Comparison of ENCODE assay signal across 9 cellular contexts in genomic region chr22:37549704-37550059, GRCh38. TPM values are rescaled to one million over a fixed set of nuclear protein-coding genes. Genes with fewer than 3 reads are reported as not detected.
DNase-seq lines count a peak whose midpoint lies in the region; ATAC-seq, FAIRE-seq and TF ChIP-seq lines count a peak whose summit lies in the region.
"Had no signal": no experiment of that assay in that cellular context is flagged by ENCODE, and none has a peak within 500 bp of the region (broad histone marks: within the 10 kb centered on the region; RNA-seq: fewer than 3 reads in every experiment).

No MANE protein-coding gene starts in this region.

- BruUV-seq in HepG2 (replicated peaks; lab: Mats Ljungman, UMichigan) (no TSS peak), Caco-2 (replicated peaks; lab: Mats Ljungman, UMichigan) (no TSS peak)

- DNase-seq in LNCaP clone FGC (ENCODE audit: low read depth) (no peak), breast epithelium (ENCODE audit: low spot score in 2 of 2) (peak; percentile 76 to 84), HepG2 (ENCODE audit: low spot score) (no peak), thoracic aorta (ENCODE audit: low spot score) (no peak), Caco-2 (no peak)

- no peaks in the 10 kb centered on the region for H3K27me3 ChIP-seq in breast epithelium
- no peaks in the 10 kb centered on the region for H3K27me3 ChIP-seq in HepG2 (ENCODE audit: control insufficient read depth in 1 of 2, insufficient read depth in 2 of 2, low read length in 2 of 2)
- no peaks in the 10 kb centered on the region for H3K27me3 ChIP-seq in thoracic aorta (replicated peaks; ENCODE audit: insufficient read depth)
- H3K27me3 ChIP-seq in Caco-2 (replicated peaks; ENCODE audit: control insufficient read depth, insufficient read depth, low read length) = no peaks in the 10 kb centered on the region

- H3K4me1 ChIP-seq in breast epithelium = peaks cover 24 to 58% of the 10 kb centered on the region in 2 donors
- peaks cover 95% of the 10 kb centered on the region for H3K4me1 ChIP-seq in HepG2 (ENCODE audit: insufficient read depth, low read length)
- peaks cover 49 to 81% of the 10 kb centered on the region in 2 donors for H3K4me1 ChIP-seq in thoracic aorta (ENCODE audit: control insufficient read depth in 1 of 2, low read depth in 2 of 2)
- peaks cover 51% of the 10 kb centered on the region for H3K4me1 ChIP-seq in Caco-2

- H3K9ac ChIP-seq in HepG2 (ENCODE audit: insufficient read depth, low read depth, low read length) = no peak overlapping the region

- peak overlapping the region; percentile 73 for H3K27ac ChIP-seq in breast epithelium
- H3K27ac ChIP-seq in HepG2 (ENCODE audit: extremely low read length, insufficient read depth, low read length) = no peak overlapping the region
- peak overlapping the region in 1 of 2 donors; percentile 16 for H3K27ac ChIP-seq in thoracic aorta

- TF ChIP-seq CTCF in LNCaP clone FGC (IDR thresholded peaks at IDR 0.05; ENCODE audit: control insufficient read depth, extremely low read depth, insufficient read depth) (peak; percentile 17; the same call in 1 of the 2 replicates), breast epithelium (IDR thresholded peaks at IDR 0.05) (peak in 1 of 3 donors; percentile 14), HepG2 (CRISPR knock-in tag; IDR thresholded peaks at IDR 0.05) (peak; percentile 42), thoracic aorta (IDR thresholded peaks at IDR 0.05) (peak; percentile 40), Caco-2 (IDR thresholded peaks at IDR 0.05; ENCODE audit: insufficient read depth in 1 of 2, low read depth in 1 of 2, low read length in 1 of 2, severe bottlenecking in 1 of 2, unreplicated experiment in 1 of 2) (no peak)

- CTCF ChIA-PET in HepG2 (lab: Yijun Ruan, JAX; ENCODE audit: low intra/inter-chr PET ratio, low total read pairs) = interaction anchor here (1.4 to 1.8 kb wide), 2 partner anchors 11 to 13 kb away, joined by 3 to 5 read pairs; partner anchors contain the start of gene CDC42EP1
- CTCF ChIA-PET in Caco-2 (lab: Charles Lee) = interaction anchor here (0.6 to 1.6 kb wide), 5 partner anchors 8 to 131 kb away, joined by 3 to 10 read pairs (median 5); no protein-coding TSS in a partner anchor

- no peak for TF ChIP-seq POLR2A in breast epithelium (IDR thresholded peaks at IDR 0.05)
- no peak for TF ChIP-seq POLR2A in HepG2 (IDR thresholded peaks at IDR 0.05; ENCODE audit: insufficient read depth in 1 of 2, low read depth in 2 of 2, low read length in 2 of 2)

- peaks cover 12% of the 10 kb centered on the region for H3K36me3 Mint-ChIP-seq in Caco-2 (ENCODE audit: insufficient read depth, unreplicated experiment)

- no peaks in the 10 kb centered on the region for H3K27me3 Mint-ChIP-seq in Caco-2 (ENCODE audit: insufficient read depth, unreplicated experiment)

- H3K9me3 Mint-ChIP-seq in Caco-2 (ENCODE audit: unreplicated experiment) = no peaks in the 10 kb centered on the region

- no peak overlapping the region for H3K4me3 Mint-ChIP-seq in Caco-2 (ENCODE audit: unreplicated experiment)

- no peaks in the 10 kb centered on the region for H3K9me3 ChIP-seq in breast epithelium
- H3K9me3 ChIP-seq in HepG2 (ENCODE audit: low read length) = no peaks in the 10 kb centered on the region
- no peaks in the 10 kb centered on the region for H3K9me3 ChIP-seq in thoracic aorta
- H3K9me3 ChIP-seq in Caco-2 = no peaks in the 10 kb centered on the region

- no CpG with 5 or more reads among the region's 5 CpGs for WGBS in HepG2 (ENCODE audit: low lambda C conversion rate)

- H3K79me2 ChIP-seq in HepG2 (ENCODE audit: insufficient read depth, low read length) = no peaks in the 10 kb centered on the region

- intact Hi-C loops in breast epithelium (cut with DNase I; ENCODE audit: low total_unique reads) = loop anchor here (5.0 to 10.0 kb wide), 2 partner anchors 45 to 1302 kb away; no protein-coding TSS in a partner anchor
- intact Hi-C loops in HepG2 (cut with micrococcal nuclease; ENCODE audit: unreplicated experiment) = no loop called here
- intact Hi-C loops in Caco-2 (cut with micrococcal nuclease; ENCODE audit: unreplicated experiment) = no loop called here

- POLR2A ChIA-PET in HepG2 (lab: Yijun Ruan, JAX) (interaction anchor here (1.4 to 16.3 kb wide), 2 partner anchors 13 to 30 kb away, joined by 4 to 976 read pairs; partner anchors contain the start of genes CDC42EP1 and LGALS2), Caco-2 (lab: Charles Lee) (interaction anchor here (0.6 kb wide), 1 partner anchor 12 kb away, joined by 4 read pairs; no protein-coding TSS in a partner anchor)

- no peaks in the 10 kb centered on the region for H4K20me1 ChIP-seq in HepG2 (ENCODE audit: insufficient read depth, low read length)

- H3K27ac Mint-ChIP-seq in Caco-2 (ENCODE audit: unreplicated experiment) = no peak overlapping the region

- H3K36me3 ChIP-seq in breast epithelium = no peaks in the 10 kb centered on the region
- no peaks in the 10 kb centered on the region for H3K36me3 ChIP-seq in HepG2 (replicated peaks in 1 of 2; ENCODE audit: control insufficient read depth in 1 of 2, insufficient read depth in 2 of 2, low read length in 2 of 2)
- no peaks in the 10 kb centered on the region for H3K36me3 ChIP-seq in thoracic aorta
- H3K36me3 ChIP-seq in Caco-2 (ENCODE audit: control insufficient read depth, insufficient read depth, low read length) = no peaks in the 10 kb centered on the region

- H3K4me3 ChIP-seq in LNCaP clone FGC (ENCODE audit: low read depth, low read length) (no peak overlapping the region), breast epithelium (no peak overlapping the region), HepG2 (replicated peaks in 1 of 3; ENCODE audit: insufficient read depth in 1 of 3, low read depth in 2 of 3, low read length in 3 of 3) (no peak overlapping the region), thoracic aorta (peak overlapping the region; percentile 13), Caco-2 (ENCODE audit: low read depth, low read length) (no peak overlapping the region)

- ATAC-seq in HepG2 = no peak
- ATAC-seq in thoracic aorta (ENCODE audit: insufficient number of reproducible peaks, low FRiP score, low read depth) = no peak
- no peak for ATAC-seq in HG03571 (IDR thresholded peaks at IDR 0.05; ENCODE audit: unreplicated experiment)
- no peak for ATAC-seq in GM19397 (IDR thresholded peaks at IDR 0.05; ENCODE audit: unreplicated experiment)
- ATAC-seq in GM18511 (IDR thresholded peaks at IDR 0.05; ENCODE audit: unreplicated experiment) = no peak

- peak overlapping the region; percentile 19; the same call in 1 of the 2 replicates for H3K4me2 ChIP-seq in HepG2 (ENCODE audit: low read depth, low read length)

- peak; percentile 19; the same call in 1 of the 2 replicates for TF ChIP-seq RAD21 in HepG2 (CRISPR knock-in tag; IDR thresholded peaks at IDR 0.05)

- in situ Hi-C loops in HepG2 (cut with HindIII; ENCODE audit: extremely low pct_ligation_motif_present, low pct_unique_long_range_greater_than_20kb) = loop anchor here (10.0 kb wide), 1 partner anchor 55 kb away; the partner anchor contains the start of gene GGA1

- TF ChIP-seq EP300 in HepG2 (IDR thresholded peaks at IDR 0.05; ENCODE audit: low read depth in 2 of 2, low read length in 2 of 2) (no peak), HepG2 (CRISPR knock-in tag; IDR thresholded peaks at IDR 0.05; ENCODE audit: borderline replicate concordance) (no peak)

- H2AFZ ChIP-seq in HepG2 (ENCODE audit: low read length) = no peak overlapping the region

- H3K4me1 Mint-ChIP-seq in Caco-2 (ENCODE audit: low read depth, unreplicated experiment) = peaks cover 34% of the 10 kb centered on the region

- FAIRE-seq in HepG2 (lab: Jason Lieb, UNC) = no peak

RNA-seq across cellular contexts. Expression of gene CDC42EP1, which starts 10.6 kb away (rescaled TPM):
- 10 to 100 TPM; 13.8 to 43.0 (median 29.8) TPM for total RNA-seq in breast epithelium
- total RNA-seq in HepG2 (2016; rRNA removed; fragmentation: Illumina TruSeq; extraction: Trizol) = 25.4 and 29.5 TPM in 2 replicates
- 19.5 and 29.1 TPM in 2 replicates for total RNA-seq in HepG2 (2016; cell fraction: cytosol; rRNA removed; fragmentation: Illumina TruSeq; extraction: Trizol; ENCODE audit: low read depth)
- 20.9 and 29.7 TPM in 2 replicates for total RNA-seq in HepG2 (2016; cell fraction: insoluble cytoplasmic fraction; rRNA removed; fragmentation: Illumina TruSeq; extraction: Trizol)
- 44.9 and 63.7 TPM in 2 replicates for total RNA-seq in HepG2 (2016; cell fraction: membrane; rRNA removed; fragmentation: Illumina TruSeq; extraction: Trizol)
- total RNA-seq in HepG2 (2016; cell fraction: nucleus; rRNA removed; fragmentation: Illumina TruSeq; extraction: Trizol) = 15.7 and 18.6 TPM in 2 replicates
- polyA plus RNA-seq in HepG2 (2011; rRNA removed) = 17.1 and 26.7 TPM in 2 replicates
- 13.8 and 17.6 TPM in 2 replicates for polyA plus RNA-seq in HepG2 (2011; cell fraction: cytosol; rRNA removed)
- polyA plus RNA-seq in HepG2 (2011; cell fraction: nucleus; rRNA removed) = 37.8 and 38.3 TPM in 2 replicates
- polyA plus RNA-seq in HepG2 (2012) = 45.1 and 72.3 TPM in 2 replicates
- polyA plus RNA-seq in HepG2 (2016; cell fraction: cytosol; fragmentation: Illumina TruSeq; extraction: Trizol; ENCODE audit: low read depth) = 49.0 and 73.1 TPM in 2 replicates
- polyA plus RNA-seq in HepG2 (2016; cell fraction: insoluble cytoplasmic fraction; fragmentation: Illumina TruSeq; extraction: Trizol; ENCODE audit: low read depth) = 53.9 and 76.0 TPM in 2 replicates
- 99.7 and 119 TPM in 2 replicates for polyA plus RNA-seq in HepG2 (2016; cell fraction: membrane; fragmentation: Illumina TruSeq; extraction: Trizol; ENCODE audit: low read depth)
- polyA plus RNA-seq in HepG2 (2016; cell fraction: nucleus; fragmentation: Illumina TruSeq; extraction: Trizol; ENCODE audit: insufficient read depth, low read depth) = 54.3 and 56.0 TPM in 2 replicates
- polyA minus RNA-seq in HepG2 (2011; rRNA and poly(A)+ RNA removed; ENCODE audit: low replicate concordance) = 12.0 and 24.2 TPM in 2 replicates
- 20.7 and 21.6 TPM in 2 replicates for polyA minus RNA-seq in HepG2 (2011; cell fraction: cytosol; rRNA and poly(A)+ RNA removed)
- polyA minus RNA-seq in HepG2 (2011; cell fraction: nucleus; rRNA and poly(A)+ RNA removed) = 12.2 and 15.4 TPM in 2 replicates
- 100 to 1,000 TPM in 1 of 2 donors, 10 to 100 TPM in 1; 61.6 to 104 TPM for total RNA-seq in thoracic aorta
- total RNA-seq in Caco-2 (2022) = 75.0 and 76.1 TPM in 2 replicates

RNA-seq across cellular contexts. Expression of gene LGALS2, which starts 30.2 kb away (rescaled TPM):
- total RNA-seq in breast epithelium (under 1 TPM in 2 of 3 donors, not detected in 1; 0.80 to 0.88 TPM), HepG2 (2016; rRNA removed; fragmentation: Illumina TruSeq; extraction: Trizol) (43.4 and 56.0 TPM in 2 replicates), thoracic aorta (not detected), Caco-2 (2022) (33.2 and 35.2 TPM in 2 replicates)
- 30.8 and 33.0 TPM in 2 replicates for total RNA-seq in HepG2 (2016; cell fraction: cytosol; rRNA removed; fragmentation: Illumina TruSeq; extraction: Trizol; ENCODE audit: low read depth)
- 39.7 and 64.4 TPM in 2 replicates for total RNA-seq in HepG2 (2016; cell fraction: insoluble cytoplasmic fraction; rRNA removed; fragmentation: Illumina TruSeq; extraction: Trizol)
- total RNA-seq in HepG2 (2016; cell fraction: membrane; rRNA removed; fragmentation: Illumina TruSeq; extraction: Trizol) = 19.3 and 21.2 TPM in 2 replicates
- 9.7 and 10.9 TPM in 2 replicates for total RNA-seq in HepG2 (2016; cell fraction: nucleus; rRNA removed; fragmentation: Illumina TruSeq; extraction: Trizol)
- polyA plus RNA-seq in HepG2 (2011; rRNA removed) = 32.5 and 56.1 TPM in 2 replicates
- 32.1 and 47.7 TPM in 2 replicates for polyA plus RNA-seq in HepG2 (2011; cell fraction: cytosol; rRNA removed)
- 5.1 and 7.9 TPM in 2 replicates for polyA plus RNA-seq in HepG2 (2011; cell fraction: nucleus; rRNA removed)
- 54.6 and 60.7 TPM in 2 replicates for polyA plus RNA-seq in HepG2 (2012)
- 30.1 and 38.1 TPM in 2 replicates for polyA plus RNA-seq in HepG2 (2016; cell fraction: cytosol; fragmentation: Illumina TruSeq; extraction: Trizol; ENCODE audit: low read depth)
- 59.5 and 62.8 TPM in 2 replicates for polyA plus RNA-seq in HepG2 (2016; cell fraction: insoluble cytoplasmic fraction; fragmentation: Illumina TruSeq; extraction: Trizol; ENCODE audit: low read depth)
- 14.5 and 18.2 TPM in 2 replicates for polyA plus RNA-seq in HepG2 (2016; cell fraction: membrane; fragmentation: Illumina TruSeq; extraction: Trizol; ENCODE audit: low read depth)
- 20.3 and 23.8 TPM in 2 replicates for polyA plus RNA-seq in HepG2 (2016; cell fraction: nucleus; fragmentation: Illumina TruSeq; extraction: Trizol; ENCODE audit: insufficient read depth, low read depth)
- polyA minus RNA-seq in HepG2 (2011; rRNA and poly(A)+ RNA removed; ENCODE audit: low replicate concordance) = 3.2 TPM in 1 of 2 replicates, not detected in the other
- polyA minus RNA-seq in HepG2 (2011; cell fraction: cytosol; rRNA and poly(A)+ RNA removed) = 2.0 TPM in 2 replicates
- polyA minus RNA-seq in HepG2 (2011; cell fraction: nucleus; rRNA and poly(A)+ RNA removed) = 1.9 TPM in 1 of 2 replicates, not detected in the other

RNA-seq across cellular contexts. Expression of gene CARD10, which starts 30.5 kb away (rescaled TPM):
- total RNA-seq in breast epithelium (10 to 100 TPM in 2 of 3 donors, 1 to 10 TPM in 1; 2.9 to 12.1 (median 10.2) TPM), HepG2 (2016; rRNA removed; fragmentation: Illumina TruSeq; extraction: Trizol) (28.9 and 35.2 TPM in 2 replicates), thoracic aorta (10 to 100 TPM in 1 of 2 donors, 1 to 10 TPM in 1; 7.2 to 11.0 TPM), Caco-2 (2022) (26.5 and 31.7 TPM in 2 replicates)
- 3.9 and 4.1 TPM in 2 replicates for total RNA-seq in HepG2 (2016; cell fraction: cytosol; rRNA removed; fragmentation: Illumina TruSeq; extraction: Trizol; ENCODE audit: low read depth)
- 24.8 and 36.0 TPM in 2 replicates for total RNA-seq in HepG2 (2016; cell fraction: insoluble cytoplasmic fraction; rRNA removed; fragmentation: Illumina TruSeq; extraction: Trizol)
- 11.9 and 12.5 TPM in 2 replicates for total RNA-seq in HepG2 (2016; cell fraction: membrane; rRNA removed; fragmentation: Illumina TruSeq; extraction: Trizol)
- 17.8 and 21.3 TPM in 2 replicates for total RNA-seq in HepG2 (2016; cell fraction: nucleus; rRNA removed; fragmentation: Illumina TruSeq; extraction: Trizol)
- polyA plus RNA-seq in HepG2 (2011; rRNA removed) = 55.8 and 92.3 TPM in 2 replicates
- polyA plus RNA-seq in HepG2 (2011; cell fraction: cytosol; rRNA removed) = 52.6 and 75.1 TPM in 2 replicates
- polyA plus RNA-seq in HepG2 (2011; cell fraction: nucleus; rRNA removed) = 203 and 227 TPM in 2 replicates
- polyA plus RNA-seq in HepG2 (2012) = 46.8 and 57.2 TPM in 2 replicates
- 3.0 TPM in 2 replicates for polyA plus RNA-seq in HepG2 (2016; cell fraction: cytosol; fragmentation: Illumina TruSeq; extraction: Trizol; ENCODE audit: low read depth)
- polyA plus RNA-seq in HepG2 (2016; cell fraction: insoluble cytoplasmic fraction; fragmentation: Illumina TruSeq; extraction: Trizol; ENCODE audit: low read depth) = 28.5 and 30.3 TPM in 2 replicates
- 9.1 and 9.4 TPM in 2 replicates for polyA plus RNA-seq in HepG2 (2016; cell fraction: membrane; fragmentation: Illumina TruSeq; extraction: Trizol; ENCODE audit: low read depth)
- 42.1 and 44.8 TPM in 2 replicates for polyA plus RNA-seq in HepG2 (2016; cell fraction: nucleus; fragmentation: Illumina TruSeq; extraction: Trizol; ENCODE audit: insufficient read depth, low read depth)
- polyA minus RNA-seq in HepG2 (2011; rRNA and poly(A)+ RNA removed; ENCODE audit: low replicate concordance) = 15.9 and 164 TPM in 2 replicates
- polyA minus RNA-seq in HepG2 (2011; cell fraction: cytosol; rRNA and poly(A)+ RNA removed) = 61.5 and 72.6 TPM in 2 replicates
- 31.9 and 42.5 TPM in 2 replicates for polyA minus RNA-seq in HepG2 (2011; cell fraction: nucleus; rRNA and poly(A)+ RNA removed)
- total RNA-seq: mononuclear cell had no signal

RNA-seq across cellular contexts. Expression of gene GGA1, which starts 59.0 kb away (rescaled TPM):
- 10 to 100 TPM; 36.6 to 63.9 (median 54.7) TPM for total RNA-seq in breast epithelium
- 16.0 and 29.1 TPM in 2 replicates for total RNA-seq in HepG2 (2016; rRNA removed; fragmentation: Illumina TruSeq; extraction: Trizol)
- total RNA-seq in HepG2 (2016; cell fraction: cytosol; rRNA removed; fragmentation: Illumina TruSeq; extraction: Trizol; ENCODE audit: low read depth) = 16.1 and 18.1 TPM in 2 replicates
- 13.7 and 32.9 TPM in 2 replicates for total RNA-seq in HepG2 (2016; cell fraction: insoluble cytoplasmic fraction; rRNA removed; fragmentation: Illumina TruSeq; extraction: Trizol)
- total RNA-seq in HepG2 (2016; cell fraction: membrane; rRNA removed; fragmentation: Illumina TruSeq; extraction: Trizol) = 22.2 and 24.3 TPM in 2 replicates
- 34.3 and 44.4 TPM in 2 replicates for total RNA-seq in HepG2 (2016; cell fraction: nucleus; rRNA removed; fragmentation: Illumina TruSeq; extraction: Trizol)
- 87.2 and 103 TPM in 2 replicates for polyA plus RNA-seq in HepG2 (2011; rRNA removed)
- 22.6 and 34.6 TPM in 2 replicates for polyA plus RNA-seq in HepG2 (2011; cell fraction: cytosol; rRNA removed)
- 436 and 489 TPM in 2 replicates for polyA plus RNA-seq in HepG2 (2011; cell fraction: nucleus; rRNA removed)
- 51.1 and 57.0 TPM in 2 replicates for polyA plus RNA-seq in HepG2 (2012)
- polyA plus RNA-seq in HepG2 (2016; cell fraction: cytosol; fragmentation: Illumina TruSeq; extraction: Trizol; ENCODE audit: low read depth) = 4.7 and 5.0 TPM in 2 replicates
- 13.0 and 17.9 TPM in 2 replicates for polyA plus RNA-seq in HepG2 (2016; cell fraction: insoluble cytoplasmic fraction; fragmentation: Illumina TruSeq; extraction: Trizol; ENCODE audit: low read depth)
- polyA plus RNA-seq in HepG2 (2016; cell fraction: membrane; fragmentation: Illumina TruSeq; extraction: Trizol; ENCODE audit: low read depth) = 11.4 and 12.2 TPM in 2 replicates
- polyA plus RNA-seq in HepG2 (2016; cell fraction: nucleus; fragmentation: Illumina TruSeq; extraction: Trizol; ENCODE audit: insufficient read depth, low read depth) = 138 and 147 TPM in 2 replicates
- 31.3 and 75.9 TPM in 2 replicates for polyA minus RNA-seq in HepG2 (2011; rRNA and poly(A)+ RNA removed; ENCODE audit: low replicate concordance)
- polyA minus RNA-seq in HepG2 (2011; cell fraction: cytosol; rRNA and poly(A)+ RNA removed) = 15.5 and 19.6 TPM in 2 replicates
- 83.2 and 84.5 TPM in 2 replicates for polyA minus RNA-seq in HepG2 (2011; cell fraction: nucleus; rRNA and poly(A)+ RNA removed)
- 10 to 100 TPM; 59.9 to 61.2 TPM for total RNA-seq in thoracic aorta
- total RNA-seq in Caco-2 (2022) = 65.7 and 72.8 TPM in 2 replicates

Comparison
In these comparisons a context has a peak if more than half of its experiments do, and no peak if none do; other contexts are left out.
1. DNase-seq: peak in breast epithelium (2 of 2); none in LNCaP clone FGC (single experiment), HepG2 (single experiment), thoracic aorta (single experiment) and Caco-2 (0 of 2).
2. CTCF ChIP-seq: peak in LNCaP clone FGC (single experiment), HepG2 (single experiment) and thoracic aorta (single experiment); none in Caco-2 (0 of 2).
3. RNA of gene LGALS2, which starts 30.2 kb away (total RNA-seq): 9.7 to 64.4 TPM in HepG2 and 33.2 to 35.2 TPM in Caco-2; 0.80 to 0.88 TPM in breast epithelium and not detected in thoracic aorta; every median in the first group is over 4 times any median in the second.